8 cellular contexts compared by ENCODE assay signal in genomic region chr15:90300988-90301715, GRCh38. TPM values are rescaled to one million over a fixed set of nuclear protein-coding genes. Genes with fewer than 3 reads are reported as not detected.
DNase-seq lines count a peak whose midpoint lies in the region; ATAC-seq and TF ChIP-seq lines count a peak whose summit lies in the region.

No MANE protein-coding gene starts in this region.

- peak; percentile 26 for DNase-seq in GM12864 (ENCODE audit: low read depth)
- peak; percentile 67 for DNase-seq in NCI-H146 (lab: John Stamatoyannopoulos, UW)
- DNase-seq in activated CD4-positive, alpha-beta T cell treated with anti-CD3 and anti-CD28 coated beads, Interleukin-2, amount 50 U/mL, for 4 hours, result peak; percentile 35 to 44
- DNase-seq in effector CD4-positive, alpha-beta T cell, result peak; percentile 55
- peak; percentile 37 for DNase-seq in mucosa of gallbladder (ENCODE audit: low spot score)
- peak; percentile 76 for DNase-seq in stimulated activated naive CD8-positive, alpha-beta T cell treated with anti-CD3 and anti-CD28 coated beads, Interleukin-15, Interleukin-2, amounts not matched to agents 100 U/mL and 50 U/mL, for 24 hours
- no peak for DNase-seq in dedifferentiated amniotic fluid mesenchymal stem cell (ENCODE audit: extremely low spot score)

- ATAC-seq in stimulated activated naive CD8-positive, alpha-beta T cell treated with anti-CD3 and anti-CD28 coated beads, Interleukin-15, Interleukin-2, amounts not matched to agents 100 U/mL and 50 U/mL, for 24 hours, result peak; percentile 70
- no peak for ATAC-seq in HG03039 (IDR thresholded peaks at IDR 0.05; ENCODE audit: unreplicated experiment)

- peak; percentile 99 for TF ChIP-seq CTCF in GM12864 (IDR thresholded peaks at IDR 0.05; ENCODE audit: low read depth, low read length, missing control alignments)

- peak overlapping the region; percentile 27 for H3K4me3 ChIP-seq in GM12864 (ENCODE audit: low read depth, low read length)

RNA-seq across cellular contexts. Expression of gene NGRN, which starts 35.7 kb away (rescaled TPM):
- 91.8 TPM for total RNA-seq in mucosa of gallbladder

RNA-seq across cellular contexts. Expression of gene ZNF774, which starts 50.9 kb away (rescaled TPM):
- total RNA-seq in mucosa of gallbladder, result 18.4 TPM

RNA-seq across cellular contexts. Expression of gene TTLL13, which starts 51.8 kb away (rescaled TPM):
- total RNA-seq in mucosa of gallbladder, result 0.32 TPM
